17 cellular contexts compared by ENCODE assay signal in genomic region chr4:101089168-101089567, GRCh38.
A peak's percentile ranks its signal among the peaks of the same experiment; 100 is the strongest.
DNase-seq lines count a peak whose midpoint lies in the region; ATAC-seq, FAIRE-seq and TF ChIP-seq lines count a peak whose summit lies in the region.
"Had no signal": no experiment of that assay in that cellular context is flagged by ENCODE, and none has a peak within 500 bp of the region (broad histone marks: within the 10 kb centered on the region; RNA-seq: fewer than 3 reads in every experiment).

No MANE protein-coding gene starts in this region.

- H4K20me1 ChIP-seq in endothelial cell of umbilical vein (replicated peaks; ENCODE audit: control insufficient read depth, extremely low read depth, insufficient read depth, low read length) (no peaks in the 10 kb centered on the region), osteoblast (ENCODE audit: insufficient read depth, low read length) (peaks cover 3% of the 10 kb centered on the region)

- H3K4me3 ChIP-seq in LNCaP clone FGC (ENCODE audit: low read depth, low read length) (no peak overlapping the region), endothelial cell of umbilical vein (replicated peaks in 1 of 3; ENCODE audit: insufficient read depth in 1 of 3, low read depth in 1 of 3, low read length in 3 of 3) (no peak overlapping the region), osteoblast (ENCODE audit: insufficient read depth, low read length) (no peak overlapping the region)
- H3K4me3 ChIP-seq: MG63, Peyer's patch had no signal

- no peak overlapping the region for H2AFZ ChIP-seq in endothelial cell of umbilical vein (ENCODE audit: low read depth, low read length)
- no peak overlapping the region for H2AFZ ChIP-seq in osteoblast (ENCODE audit: low read length)

- H3K36me3 ChIP-seq in endothelial cell of umbilical vein (ENCODE audit: control insufficient read depth in 2 of 2, extremely low read depth in 1 of 2, insufficient read depth in 2 of 2, low read length in 2 of 2) (peaks cover 0 to 2% of the 10 kb centered on the region in 2 experiments), osteoblast (ENCODE audit: insufficient read depth, low read length) (peaks cover 11% of the 10 kb centered on the region)
- H3K36me3 ChIP-seq: MG63, Peyer's patch had no signal

- no peaks in the 10 kb centered on the region for H3K9me1 ChIP-seq in endothelial cell of umbilical vein (replicated peaks; ENCODE audit: control insufficient read depth, extremely low read depth, insufficient read depth, low read length)

- peaks cover 7% of the 10 kb centered on the region for H3K9me3 Mint-ChIP-seq in stimulated activated memory B cell treated with anti-CD40 and anti-IgM and Interleukin-4, amounts not matched to agents 10 μg/mL and 1 μg/mL and 100 μg/mL, for 72 hours

- FAIRE-seq in GM19239 (lab: Jason Lieb, UNC), result peak; percentile 14
- FAIRE-seq in endothelial cell of umbilical vein (lab: Jason Lieb, UNC), result no peak
- FAIRE-seq: HepG2 had no signal

- H3K9ac ChIP-seq in endothelial cell of umbilical vein (replicated peaks; ENCODE audit: extremely low read depth, insufficient read depth, low read length), result no peak overlapping the region

- H3K4me1 ChIP-seq in endothelial cell of umbilical vein (ENCODE audit: control insufficient read depth, extremely low read depth, insufficient read depth, low read length) (no peaks in the 10 kb centered on the region), osteoblast (ENCODE audit: insufficient read depth, low read length) (no peaks in the 10 kb centered on the region)
- H3K4me1 ChIP-seq: Peyer's patch had no signal

- H3K27me3 ChIP-seq in endothelial cell of umbilical vein (ENCODE audit: control insufficient read depth in 2 of 2, insufficient read depth in 2 of 2, low read length in 2 of 2), result no peaks in the 10 kb centered on the region
- no peaks in the 10 kb centered on the region for H3K27me3 ChIP-seq in osteoblast (ENCODE audit: insufficient read depth, low read length)
- H3K27me3 ChIP-seq: MG63, Peyer's patch had no signal

- H3K27ac ChIP-seq in endothelial cell of umbilical vein (ENCODE audit: insufficient read depth, low read depth, low read length), result no peak overlapping the region
- no peak overlapping the region for H3K27ac ChIP-seq in osteoblast (ENCODE audit: low read depth, low read length)
- H3K27ac ChIP-seq: Peyer's patch had no signal

- peaks cover 37% of the 10 kb centered on the region for H3K36me3 Mint-ChIP-seq in stimulated activated memory B cell treated with anti-CD40 and anti-IgM and Interleukin-4, amounts not matched to agents 10 μg/mL and 1 μg/mL and 100 μg/mL, for 72 hours

- TF ChIP-seq POLR2A in endothelial cell of umbilical vein (IDR thresholded peaks at IDR 0.05; ENCODE audit: low read depth, low read length), result no peak

- H3K79me2 ChIP-seq in endothelial cell of umbilical vein (ENCODE audit: control insufficient read depth, insufficient read depth, low read length), result no peaks in the 10 kb centered on the region
- no peaks in the 10 kb centered on the region for H3K79me2 ChIP-seq in osteoblast (ENCODE audit: insufficient read depth, low read length)

- H3K4me3 Mint-ChIP-seq in stimulated activated memory B cell treated with anti-CD40 and anti-IgM and Interleukin-4, amounts not matched to agents 10 μg/mL and 1 μg/mL and 100 μg/mL, for 72 hours, result no peak overlapping the region
- H3K4me3 Mint-ChIP-seq: CD4-positive, alpha-beta memory T cell had no signal

- CTCF ChIA-PET in endothelial cell of umbilical vein (lab: Charles Lee), result interaction anchor here (0.9 kb wide), 1 partner anchor 10 kb away, joined by 3 read pairs; no protein-coding TSS in a partner anchor

- POLR2A ChIA-PET in endothelial cell of umbilical vein (lab: Charles Lee), result no interaction called here

- intact Hi-C loops in endothelial cell of umbilical vein (cut with micrococcal nuclease), result no loop called here

- BruUV-seq in endothelial cell of umbilical vein (replicated peaks; lab: Mats Ljungman, UMichigan), result no TSS peak

- H3K4me2 ChIP-seq in endothelial cell of umbilical vein (ENCODE audit: insufficient read depth, low read length) (no peak overlapping the region), osteoblast (ENCODE audit: insufficient read depth, low read length) (no peak overlapping the region)

- H3K27me3 Mint-ChIP-seq in stimulated activated memory B cell treated with anti-CD40 and anti-IgM and Interleukin-4, amounts not matched to agents 10 μg/mL and 1 μg/mL and 100 μg/mL, for 72 hours, result no peaks in the 10 kb centered on the region
- H3K27me3 Mint-ChIP-seq: CD4-positive, alpha-beta memory T cell had no signal

- H3K4me1 Mint-ChIP-seq in stimulated activated memory B cell treated with anti-CD40 and anti-IgM and Interleukin-4, amounts not matched to agents 10 μg/mL and 1 μg/mL and 100 μg/mL, for 72 hours, result peaks cover 38% of the 10 kb centered on the region

- no peak for ATAC-seq in stimulated activated memory B cell treated with anti-CD40 and anti-IgM and Interleukin-4, amounts not matched to agents 10 μg/mL and 1 μg/mL and 100 μg/mL, for 72 hours
- ATAC-seq: HepG2, Right ventricle myocardium inferior had no signal

- dilution Hi-C loops in endothelial cell of umbilical vein (cut with MboI; ENCODE audit: extremely low pct_ligation_motif_present, low sequenced_read_pairs), result no loop called here

- no peaks in the 10 kb centered on the region for H3K9me3 ChIP-seq in endothelial cell of umbilical vein (replicated peaks; ENCODE audit: control insufficient read depth, insufficient read depth, low read length)
- no peaks in the 10 kb centered on the region for H3K9me3 ChIP-seq in osteoblast (ENCODE audit: low read depth, low read length)
- H3K9me3 ChIP-seq: MG63, Peyer's patch had no signal

- peak overlapping the region; percentile 33 for H3K27ac Mint-ChIP-seq in stimulated activated memory B cell treated with anti-CD40 and anti-IgM and Interleukin-4, amounts not matched to agents 10 μg/mL and 1 μg/mL and 100 μg/mL, for 72 hours

- DNase-seq in GM19239 (ENCODE audit: insufficient read length, low spot score) (no peak), LNCaP clone FGC (ENCODE audit: low read depth) (peak; percentile 59), endothelial cell of umbilical vein (ENCODE audit: low read depth, low spot score) (peak; percentile 17), osteoblast (ENCODE audit: insufficient read length, low spot score, missing footprints) (no peak), SIG-M5 treated with dmso at 0.1 percent for 504 hours (lab: John Stamatoyannopoulos, UW; ENCODE audit: unreplicated experiment) (no peak), ureter (ENCODE audit: low spot score) (no peak)
- DNase-seq: CD4-positive, alpha-beta memory T cell; MG63; NCI-H1092; NCI-H146; NCI-H2107; NCI-H226; NCI-H524 treated with DMSO at 0.1 percent for 48 hours; Peyer's patch had no signal

- TF ChIP-seq CTCF in LNCaP clone FGC (IDR thresholded peaks at IDR 0.05; ENCODE audit: control insufficient read depth, extremely low read depth, insufficient read depth) (no peak), endothelial cell of umbilical vein (IDR thresholded peaks at IDR 0.05; ENCODE audit: extremely low read depth in 1 of 2, insufficient read depth in 1 of 2, low read depth in 1 of 2, low read length in 2 of 2) (no peak), osteoblast (IDR thresholded peaks at IDR 0.05; ENCODE audit: extremely low read depth, low read depth, low read length) (no peak)

TF ChIP-seq in endothelial cell of umbilical vein, 7 proteins besides CTCF, POLR2A, EP300 and RAD21:
- TF ChIP-seq POLR2AphosphoS5 (IDR thresholded peaks at IDR 0.05; ENCODE audit: insufficient read depth, low read depth, low read length) (no peak), GATA2 (IDR thresholded peaks at IDR 0.05; ENCODE audit: insufficient read depth, insufficient read length, low read depth, low read length) (no peak), EZH2 (IDR thresholded peaks at IDR 0.05; ENCODE audit: borderline replicate concordance, low read depth, low read length, severe bottlenecking) (no peak), FOS (IDR thresholded peaks at IDR 0.05; ENCODE audit: borderline replicate concordance, insufficient read depth, low read length) (no peak), JUN (IDR thresholded peaks at IDR 0.05; ENCODE audit: borderline replicate concordance, insufficient read depth, insufficient read length, low read depth) (no peak), MYC (IDR thresholded peaks at IDR 0.05; ENCODE audit: low read depth, low read length) (no peak)
- TF ChIP-seq, protein P1, sequence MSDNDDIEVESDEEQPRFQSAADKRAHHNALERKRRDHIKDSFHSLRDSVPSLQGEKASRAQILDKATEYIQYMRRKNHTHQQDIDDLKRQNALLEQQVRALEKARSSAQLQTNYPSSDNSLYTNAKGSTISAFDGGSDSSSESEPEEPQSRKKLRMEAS (IDR thresholded peaks at IDR 0.05; ENCODE audit: insufficient read depth, insufficient read length), result no peak

Comparison
In these comparisons a context has a peak if more than half of its experiments do, and no peak if none do; other contexts are left out.
1. DNase-seq: peak in LNCaP clone FGC (single experiment) and endothelial cell of umbilical vein (single experiment); none in GM19239 (single experiment), osteoblast (single experiment), SIG-M5 treated with dmso at 0.1 percent for 504 hours (single experiment) and ureter (single experiment).